In the genomic region with DNA sequence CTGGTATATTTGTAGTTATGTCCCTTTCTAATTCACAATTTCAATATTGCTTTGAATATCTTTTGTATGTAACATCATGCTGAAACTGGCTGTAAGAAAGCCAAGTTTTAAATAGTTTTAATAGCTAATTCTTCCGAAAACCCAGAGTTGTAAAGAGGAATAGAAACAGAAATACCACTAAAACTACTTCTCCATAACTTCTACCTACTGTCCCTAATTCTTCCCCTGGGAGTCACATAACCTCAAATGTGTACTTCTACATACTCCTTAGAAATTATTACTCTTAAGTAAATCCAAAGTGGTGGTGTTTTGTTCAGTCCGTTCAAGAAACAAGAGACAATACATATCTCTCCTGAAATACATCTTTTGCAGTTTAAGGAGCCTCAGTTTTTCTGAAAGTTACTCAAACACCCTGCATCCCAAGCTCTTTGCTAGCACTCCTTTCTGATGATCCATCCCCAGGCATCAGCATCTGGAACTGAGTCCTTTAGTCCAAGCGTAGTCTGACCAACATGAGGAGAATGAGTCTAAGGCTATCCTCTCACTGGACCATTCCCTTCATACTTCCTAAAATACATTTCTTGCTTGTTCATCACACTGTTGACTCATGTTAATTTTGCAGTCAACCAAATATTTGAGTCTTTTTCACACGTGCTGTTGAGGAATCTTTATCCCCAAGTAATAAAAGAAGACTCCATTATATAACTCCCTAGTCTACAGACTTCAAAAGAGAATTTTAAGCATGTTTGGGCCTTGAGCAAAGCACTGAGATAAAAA, we compare ENCODE assay signal across 15 cellular contexts.
A peak's percentile ranks its signal among the peaks of the same experiment; 100 is the strongest.
DNase-seq lines count a peak whose midpoint lies in the region; ATAC-seq and TF ChIP-seq lines count a peak whose summit lies in the region.
"Had no signal": no experiment of that assay in that cellular context is flagged by ENCODE, and none has a peak within 500 bp of the region (broad histone marks: within the 10 kb centered on the region; RNA-seq: fewer than 3 reads in every experiment).

No MANE protein-coding gene starts in this region.

- H3K79me2 ChIP-seq in PC-3 (ENCODE audit: low read length), result no peaks in the 10 kb centered on the region

- TF ChIP-seq CTCF in PC-3 (conservative IDR thresholded peaks at IDR 0.05; ENCODE audit: low read depth, low read length), result no peak

- 0 out of 2 replicates have a peak overlapping the region, but pooled peaks have one; percentile 13 for H2AFZ ChIP-seq in PC-3 (ENCODE audit: low read length)

- POLR2A ChIA-PET in PC-3 (lab: Charles Lee; ENCODE audit: unreplicated experiment), result no interaction called here

- H3K4me3 Mint-ChIP-seq in stimulated activated naive B cell treated with anti-CD40 and anti-IgM and Interleukin-4, amounts not matched to agents 10 μg/mL and 1 μg/mL and 100 μg/mL, for 72 hours, result peak overlapping the region; percentile 36 to 40
- H3K4me3 Mint-ChIP-seq: activated CD8-positive, alpha-beta memory T cell treated with anti-CD3 and anti-CD28 coated beads, Interleukin-2, amount 10 ng/mL, durations not matched to agents 7 days and 5 days; CD8-positive, alpha-beta memory T cell had no signal

- ATAC-seq in PC-3 (peak; percentile 35), HG02642 (IDR thresholded peaks at IDR 0.05; ENCODE audit: poor library complexity, unreplicated experiment) (no peak)
- ATAC-seq in stimulated activated naive B cell treated with anti-CD40 and anti-IgM and Interleukin-4, amounts not matched to agents 10 μg/mL and 1 μg/mL and 100 μg/mL, for 72 hours (replicated peaks), result peak; percentile 42 to 50
- ATAC-seq: activated CD8-positive, alpha-beta memory T cell treated with anti-CD3 and anti-CD28 coated beads, Interleukin-2, amount 10 ng/mL, durations not matched to agents 7 days and 5 days; sciatic nerve had no signal

- BruUV-seq in PC-3 (replicated peaks; lab: Mats Ljungman, UMichigan), result no TSS peak

- no peak overlapping the region for H3K9ac ChIP-seq in PC-3 (ENCODE audit: low read length)

- peaks cover 23% of the 10 kb centered on the region for H3K4me1 ChIP-seq in PC-3 (ENCODE audit: insufficient read depth, low read length)

- peak; percentile 80 for DNase-seq in EL
- DNase-seq in PC-3, result peak; percentile 26
- peak; percentile 32 for DNase-seq in fibroblast of gingiva (ENCODE audit: low read depth)
- DNase-seq in stimulated activated naive B cell treated with anti-CD40 and anti-IgM and Interleukin-4, amounts not matched to agents 10 μg/mL and 1 μg/mL and 100 μg/mL, for 72 hours, result no peak
- DNase-seq in medulla oblongata (ENCODE audit: extremely low spot score), result no peak
- no peak for DNase-seq in C1 segment of cervical spinal cord (lab: John Stamatoyannopoulos, UW)
- DNase-seq: activated CD8-positive, alpha-beta memory T cell treated with anti-CD3 and anti-CD28 coated beads, Interleukin-2, amount 10 ng/mL, durations not matched to agents 7 days and 5 days; CD8-positive, alpha-beta memory T cell; effector CD8-positive, alpha-beta T cell; foreskin melanocyte; mesenchymal stem cell; NCI-H1694; stimulated activated CD4-positive, alpha-beta T cell treated with anti-CD3 and anti-CD28 coated beads, Interleukin-2, amount 100 ng/mL, for 48 hours had no signal

- no peaks in the 10 kb centered on the region for H3K27me3 Mint-ChIP-seq in stimulated activated naive B cell treated with anti-CD40 and anti-IgM and Interleukin-4, amounts not matched to agents 10 μg/mL and 1 μg/mL and 100 μg/mL, for 72 hours

- no peaks in the 10 kb centered on the region for H3K9me3 ChIP-seq in PC-3 (ENCODE audit: low read length)

- H3F3A ChIP-seq in PC-3 (ENCODE audit: low read length, unreplicated experiment), result no peaks in the 10 kb centered on the region

- H3K27me3 ChIP-seq in PC-3 (ENCODE audit: low read length), result no peaks in the 10 kb centered on the region

- intact Hi-C loops in PC-3 (cut with micrococcal nuclease), result loop anchor here (1.0 kb wide), 1 partner anchor 73 kb away; no protein-coding TSS in a partner anchor

- peaks cover 40 to 61% of the 10 kb centered on the region in 2 donors for H3K4me1 Mint-ChIP-seq in stimulated activated naive B cell treated with anti-CD40 and anti-IgM and Interleukin-4, amounts not matched to agents 10 μg/mL and 1 μg/mL and 100 μg/mL, for 72 hours

- H3K27ac ChIP-seq in PC-3 (ENCODE audit: low read length), result peak overlapping the region; percentile 39; the same call in 1 of the 2 replicates

- no peak overlapping the region for H3K4me3 ChIP-seq in PC-3 (ENCODE audit: low read length)

- H3K36me3 ChIP-seq in PC-3 (ENCODE audit: low read depth, low read length), result no peaks in the 10 kb centered on the region

- H4K20me1 ChIP-seq in PC-3 (ENCODE audit: low read length), result no peaks in the 10 kb centered on the region

- H3K36me3 Mint-ChIP-seq in stimulated activated naive B cell treated with anti-CD40 and anti-IgM and Interleukin-4, amounts not matched to agents 10 μg/mL and 1 μg/mL and 100 μg/mL, for 72 hours, result peaks cover 0 to 4% of the 10 kb centered on the region in 2 donors
- H3K36me3 Mint-ChIP-seq: activated CD8-positive, alpha-beta memory T cell treated with anti-CD3 and anti-CD28 coated beads, Interleukin-2, amount 10 ng/mL, durations not matched to agents 7 days and 5 days had no signal

- CTCF ChIA-PET in PC-3 (lab: Charles Lee), result no interaction called here

- H3K27ac Mint-ChIP-seq in stimulated activated naive B cell treated with anti-CD40 and anti-IgM and Interleukin-4, amounts not matched to agents 10 μg/mL and 1 μg/mL and 100 μg/mL, for 72 hours, result peak overlapping the region; percentile 33
- H3K27ac Mint-ChIP-seq: activated CD8-positive, alpha-beta memory T cell treated with anti-CD3 and anti-CD28 coated beads, Interleukin-2, amount 10 ng/mL, durations not matched to agents 7 days and 5 days; CD8-positive, alpha-beta memory T cell had no signal

- H3K9me3 Mint-ChIP-seq in stimulated activated naive B cell treated with anti-CD40 and anti-IgM and Interleukin-4, amounts not matched to agents 10 μg/mL and 1 μg/mL and 100 μg/mL, for 72 hours, result peaks cover 6 to 8% of the 10 kb centered on the region in 2 donors

- peak overlapping the region; percentile 12 for H3K4me2 ChIP-seq in PC-3 (ENCODE audit: low read length)

- H3K9me2 ChIP-seq in PC-3 (replicated peaks; ENCODE audit: low read length), result no peaks in the 10 kb centered on the region

Comparison
In these comparisons a context has a peak if more than half of its experiments do, and no peak if none do; other contexts are left out.
1. DNase-seq: peak in EL (single experiment), PC-3 (single experiment) and fibroblast of gingiva (single experiment); none in stimulated activated naive B cell treated with anti-CD40 and anti-IgM and Interleukin-4, amounts not matched to agents 10 μg/mL and 1 μg/mL and 100 μg/mL, for 72 hours (single experiment), medulla oblongata (single experiment) and C1 segment of cervical spinal cord (0 of 14).